In the genomic region with DNA sequence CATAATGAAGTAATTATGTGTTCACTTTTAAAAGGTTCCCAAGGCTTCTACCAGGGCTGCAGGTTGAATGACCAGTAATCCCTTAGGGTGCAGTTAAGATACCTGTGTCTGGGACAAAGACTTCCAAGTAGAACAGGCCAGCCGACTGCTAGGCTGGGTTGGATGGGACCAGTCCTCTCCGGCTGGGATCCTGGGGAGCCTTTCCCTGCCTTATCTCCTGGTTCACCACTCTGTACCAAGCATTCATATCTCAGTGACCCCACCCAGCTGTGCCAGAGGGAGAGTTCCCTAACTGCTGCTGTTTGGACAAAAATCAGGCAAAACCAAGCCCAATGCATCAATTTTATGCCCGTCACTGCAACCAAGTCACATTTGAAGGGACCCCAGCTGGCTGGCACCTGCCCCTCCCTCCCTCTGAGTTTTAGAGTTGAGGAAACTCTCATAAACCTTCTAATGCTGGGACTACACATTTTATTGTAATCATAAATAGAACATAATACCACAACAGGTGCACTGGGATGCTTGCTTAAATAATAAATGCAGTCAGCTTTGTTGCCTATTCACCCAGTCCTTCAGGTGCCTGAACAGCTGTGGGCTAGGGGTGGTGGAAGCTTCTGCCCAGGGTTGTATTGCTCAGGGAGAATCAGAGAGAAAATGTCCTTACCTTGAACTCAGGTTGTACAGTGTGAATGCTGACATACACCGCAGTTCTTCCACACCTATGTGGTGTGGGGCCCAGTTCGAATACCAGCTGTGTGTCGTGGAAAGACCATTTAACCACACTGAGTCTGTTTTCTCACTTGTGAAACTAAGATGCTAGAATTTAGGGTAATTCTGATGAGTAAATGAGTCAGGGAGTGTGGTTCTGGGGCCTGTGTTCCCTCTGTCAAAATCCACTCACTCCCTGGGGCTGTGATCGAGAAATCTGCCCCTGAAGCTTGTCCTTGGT, we compare ENCODE assay signal across 11 cellular contexts.
DNase-seq lines count a peak whose midpoint lies in the region; ATAC-seq and TF ChIP-seq lines count a peak whose summit lies in the region.
"Had no signal": no experiment of that assay in that cellular context is flagged by ENCODE, and none has a peak within 500 bp of the region (broad histone marks: within the 10 kb centered on the region; RNA-seq: fewer than 3 reads in every experiment).

No MANE protein-coding gene starts in this region.

- WGBS in stomach, 5 donors, result 59 to 70% (median 63%) methylated on average over 7 of the region's 7 CpGs

- no peaks in the 10 kb centered on the region for H3K27me3 ChIP-seq in stomach
- H3K27me3 ChIP-seq: BE2C had no signal

- no peak overlapping the region for H3K4me3 ChIP-seq in stomach
- H3K4me3 ChIP-seq: HAP-1 had no signal

- TF ChIP-seq EP300 in stomach (IDR thresholded peaks at IDR 0.05), result no peak

- peaks cover 0 to 5% of the 10 kb centered on the region in 2 donors for H3K9me3 Mint-ChIP-seq in activated naive CD4-positive, alpha-beta T cell treated with anti-CD3 and anti-CD28 coated beads, Interleukin-2, amount 50 U/mL, for 72 hours

- no peak for TF ChIP-seq POLR2A in stomach (IDR thresholded peaks at IDR 0.05)

- H3K9me3 ChIP-seq in stomach, result no peaks in the 10 kb centered on the region
- H3K9me3 ChIP-seq: BE2C, HAP-1 had no signal

- H3K4me1 ChIP-seq in stomach, result peaks cover 6 to 33% (median 20%) of the 10 kb centered on the region in 4 donors
- H3K4me1 ChIP-seq: BE2C had no signal

- peak overlapping the region in 4 of 5 donors; percentile 17 to 76 (median 32) for H3K27ac ChIP-seq in stomach

- no peaks in the 10 kb centered on the region for H3K36me3 Mint-ChIP-seq in activated naive CD4-positive, alpha-beta T cell treated with anti-CD3 and anti-CD28 coated beads, Interleukin-2, amount 50 U/mL, for 72 hours

- intact Hi-C loops in stomach (cut with DNase I; ENCODE audit: low total_unique reads), result no loop called here

- H3K27ac Mint-ChIP-seq in activated naive CD4-positive, alpha-beta T cell treated with anti-CD3 and anti-CD28 coated beads, Interleukin-2, amount 50 U/mL, for 72 hours, result peak overlapping the region in 1 of 2 donors; percentile 25

- no peak for TF ChIP-seq CTCF in stomach (IDR thresholded peaks at IDR 0.05)

- DNase-seq in activated naive CD4-positive, alpha-beta T cell treated with anti-CD3 and anti-CD28 coated beads, Interleukin-2, amount 50 U/mL, for 72 hours (ENCODE audit: low spot score in 2 of 2), result peak in 1 of 2 donors; percentile 29
- DNase-seq in activated naive CD4-positive, alpha-beta T cell treated with Interleukin-2 at 50 U/mL for 16 hours, result no peak
- DNase-seq in activated CD4-positive, alpha-beta T cell treated with anti-CD3 and anti-CD28 coated beads, Interleukin-2, amount 50 U/mL, for 48 hours, result peak; percentile 9 to 35
- peak; percentile 64 for DNase-seq in stomach
- no peak for DNase-seq in NCI-H1694 (lab: John Stamatoyannopoulos, UW)
- DNase-seq in EL, result no peak
- no peak for DNase-seq in NCI-H187 treated with DMSO at 0.1 percent for 48 hours (lab: John Stamatoyannopoulos, UW)
- DNase-seq: BE2C, IMR-90 had no signal

- ATAC-seq in activated naive CD4-positive, alpha-beta T cell treated with anti-CD3 and anti-CD28 coated beads, Interleukin-2, amount 50 U/mL, for 72 hours, result peak; percentile 76 to 91
- ATAC-seq in HG02884 (IDR thresholded peaks at IDR 0.05; ENCODE audit: unreplicated experiment), result peak; percentile 43

- H3K36me3 ChIP-seq in stomach, result no peaks in the 10 kb centered on the region
- H3K36me3 ChIP-seq: BE2C, HAP-1 had no signal

Comparison
In these comparisons a context has a peak if more than half of its experiments do, and no peak if none do; other contexts are left out.
1. DNase-seq: peak in activated CD4-positive, alpha-beta T cell treated with anti-CD3 and anti-CD28 coated beads, Interleukin-2, amount 50 U/mL, for 48 hours (2 of 2) and stomach (single experiment); none in activated naive CD4-positive, alpha-beta T cell treated with Interleukin-2 at 50 U/mL for 16 hours (single experiment), NCI-H1694 (single experiment), EL (single experiment) and NCI-H187 treated with DMSO at 0.1 percent for 48 hours (single experiment).